ENCODE assay signal across 8 cellular contexts in the genomic region with DNA sequence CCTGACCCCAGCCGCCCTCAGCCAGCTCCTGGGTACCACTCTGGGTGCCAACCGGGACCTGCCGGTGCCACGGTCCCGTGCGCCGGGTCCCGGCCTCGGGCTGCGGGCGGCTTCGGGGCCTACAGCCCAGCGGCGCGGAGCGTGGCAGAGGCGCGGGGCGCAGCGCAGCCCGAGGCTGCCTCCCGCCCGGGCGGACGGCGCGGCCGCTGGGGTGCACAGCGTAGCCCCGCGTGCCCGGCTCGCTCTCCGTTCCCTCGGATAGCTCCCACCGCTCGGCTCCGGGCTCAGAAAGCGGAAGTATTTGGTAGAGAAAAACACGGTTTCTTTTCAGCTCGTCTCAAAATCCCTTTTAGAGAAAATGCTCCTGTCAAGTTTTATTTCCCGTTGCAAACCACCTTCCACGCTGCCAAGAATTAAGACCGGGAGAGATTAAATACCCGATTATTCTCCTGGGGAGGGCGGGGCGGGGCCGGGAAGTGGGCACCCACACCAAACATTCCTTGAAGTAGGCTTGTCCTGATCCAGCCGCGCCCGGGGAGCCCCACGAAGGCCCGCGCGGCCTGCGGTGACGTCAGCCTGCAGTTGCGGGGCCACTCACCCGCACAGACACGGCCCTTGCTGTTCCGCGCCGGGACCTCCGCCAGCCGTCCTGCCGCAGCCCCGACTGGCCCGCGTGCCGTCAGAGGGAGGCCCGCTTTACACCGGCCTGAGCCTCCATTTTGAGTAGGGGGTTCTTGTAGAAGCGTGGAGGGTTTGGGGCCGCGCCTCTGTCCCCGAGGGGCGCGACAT. TPM values are rescaled to one million over a fixed set of nuclear protein-coding genes. Genes with fewer than 3 reads are reported as not detected.
DNase-seq lines count a peak whose midpoint lies in the region; ATAC-seq, FAIRE-seq and TF ChIP-seq lines count a peak whose summit lies in the region.

No MANE protein-coding gene starts in this region.

- no peaks in the 10 kb centered on the region for H3K9me3 Mint-ChIP-seq in activated CD4-positive, alpha-beta memory T cell treated with anti-CD3 and anti-CD28 coated beads for 36 hours
- no peaks in the 10 kb centered on the region for H3K9me3 Mint-ChIP-seq in activated CD4-positive, alpha-beta memory T cell treated with anti-CD3 and anti-CD28 coated beads, Interleukin-2, amount 10 ng/mL, durations not matched to agents 7 days and 5 days
- H3K9me3 Mint-ChIP-seq in type B pancreatic cell = no peaks in the 10 kb centered on the region

- TF ChIP-seq POLR2A in GM12878 (IDR thresholded peaks at IDR 0.05; ENCODE audit: low read depth, low read length) = no peak

- DNase-seq in activated CD4-positive, alpha-beta memory T cell treated with anti-CD3 and anti-CD28 coated beads for 36 hours = peak; percentile 12
- DNase-seq in activated CD4-positive, alpha-beta memory T cell treated with anti-CD3 and anti-CD28 coated beads, Interleukin-2, amount 10 ng/mL, durations not matched to agents 7 days and 5 days = no peak
- DNase-seq in GM12878 (ENCODE audit: low read depth, low spot score) (no peak), mesenteric fat pad (ENCODE audit: low spot score) (peak; percentile 89), type B pancreatic cell (ENCODE audit: extremely low spot score, unreplicated experiment) (peak; percentile 70)

- TF ChIP-seq CTCF in GM12878 (IDR thresholded peaks at IDR 0.05 in 2 of 3, conservative IDR thresholded peaks at IDR 0.05 in 1 of 3; ENCODE audit: control insufficient read depth in 2 of 3, extremely low read depth in 1 of 3, insufficient read depth in 1 of 3, low read depth in 3 of 3, low read length in 3 of 3) = no peak
- TF ChIP-seq CTCF in type B pancreatic cell (conservative IDR thresholded peaks at IDR 0.05) = no peak

- WGBS in GM12878 (ENCODE audit: insufficient coverage, insufficient replicate concordance, low lambda C conversion rate, missing lambda C conversion rate) = 29% methylated on average over 60 of the region's 78 CpGs

- intact Hi-C loops in activated CD4-positive, alpha-beta memory T cell treated with anti-CD3 and anti-CD28 coated beads for 36 hours (cut with micrococcal nuclease) = no loop called here
- intact Hi-C loops in GM12878 (cut with micrococcal nuclease; ENCODE audit: unreplicated experiment) = no loop called here

- peaks cover 27 to 38% of the 10 kb centered on the region in 2 experiments for H3K27me3 ChIP-seq in GM12878 (replicated peaks in 1 of 2; ENCODE audit: control insufficient read depth in 2 of 2, insufficient read depth in 2 of 2, low read length in 1 of 2)

- TF ChIP-seq RAD21 in GM12878 (IDR thresholded peaks at IDR 0.05; ENCODE audit: insufficient read depth, low read depth, low read length) = no peak

- no peak overlapping the region for H2AFZ ChIP-seq in GM12878 (ENCODE audit: control insufficient read depth, low read depth, low read length)

- CTCF ChIA-PET in activated CD4-positive, alpha-beta memory T cell treated with anti-CD3 and anti-CD28 coated beads for 36 hours (lab: Charles Lee) = interaction anchor here (0.7 to 4.1 kb wide), 6 partner anchors 8 to 728 kb away, joined by 3 to 45 read pairs (median 4); partner anchors contain the start of gene HOXA11
- CTCF ChIA-PET in activated CD4-positive, alpha-beta memory T cell treated with anti-CD3 and anti-CD28 coated beads, Interleukin-2, amount 10 ng/mL, durations not matched to agents 7 days and 5 days (lab: Charles Lee) = no interaction called here
- CTCF ChIA-PET in GM12878 (lab: Yijun Ruan, JAX) = interaction anchor here (0.9 to 1.5 kb wide), 2 partner anchors 384 to 869 kb away, joined by 3 read pairs; no protein-coding TSS in a partner anchor

- POLR2A ChIA-PET in activated CD4-positive, alpha-beta memory T cell treated with anti-CD3 and anti-CD28 coated beads for 36 hours (lab: Charles Lee) = no interaction called here
- POLR2A ChIA-PET in activated CD4-positive, alpha-beta memory T cell treated with anti-CD3 and anti-CD28 coated beads, Interleukin-2, amount 10 ng/mL, durations not matched to agents 7 days and 5 days (lab: Charles Lee) = no interaction called here
- POLR2A ChIA-PET in GM12878 (lab: Charles Lee) = no interaction called here

- ATAC-seq in GM12878 (no peak), GM21423 (IDR thresholded peaks at IDR 0.05; ENCODE audit: unreplicated experiment) (no peak), HG03175 (IDR thresholded peaks at IDR 0.05; ENCODE audit: unreplicated experiment) (no peak), GM18520 (IDR thresholded peaks at IDR 0.05; ENCODE audit: unreplicated experiment) (no peak)

- TF ChIP-seq EP300 in GM12878 (IDR thresholded peaks at IDR 0.05; ENCODE audit: borderline replicate concordance in 1 of 2, control insufficient read depth in 1 of 2, low read depth in 2 of 2, low read length in 2 of 2) = no peak

- H4K20me1 ChIP-seq in GM12878 (ENCODE audit: control insufficient read depth, insufficient read depth) = 0 out of 2 replicates have a peak, but pooled peaks cover 3% of the 10 kb centered on the region

- H3K27ac Mint-ChIP-seq in activated CD4-positive, alpha-beta memory T cell treated with anti-CD3 and anti-CD28 coated beads for 36 hours = no peak overlapping the region
- no peak overlapping the region for H3K27ac Mint-ChIP-seq in activated CD4-positive, alpha-beta memory T cell treated with anti-CD3 and anti-CD28 coated beads, Interleukin-2, amount 10 ng/mL, durations not matched to agents 7 days and 5 days
- no peak overlapping the region for H3K27ac Mint-ChIP-seq in type B pancreatic cell

- H3K4me3 Mint-ChIP-seq in activated CD4-positive, alpha-beta memory T cell treated with anti-CD3 and anti-CD28 coated beads for 36 hours = peak overlapping the region; percentile 49
- H3K4me3 Mint-ChIP-seq in activated CD4-positive, alpha-beta memory T cell treated with anti-CD3 and anti-CD28 coated beads, Interleukin-2, amount 10 ng/mL, durations not matched to agents 7 days and 5 days = no peak overlapping the region
- peak overlapping the region; percentile 66 for H3K4me3 Mint-ChIP-seq in type B pancreatic cell

- no peaks in the 10 kb centered on the region for H3K79me2 ChIP-seq in GM12878 (ENCODE audit: control insufficient read depth, insufficient read depth, low read length)

- H3K27me3 Mint-ChIP-seq in activated CD4-positive, alpha-beta memory T cell treated with anti-CD3 and anti-CD28 coated beads for 36 hours = peaks cover 77% of the 10 kb centered on the region
- peaks cover 89% of the 10 kb centered on the region for H3K27me3 Mint-ChIP-seq in activated CD4-positive, alpha-beta memory T cell treated with anti-CD3 and anti-CD28 coated beads, Interleukin-2, amount 10 ng/mL, durations not matched to agents 7 days and 5 days
- peaks cover 98% of the 10 kb centered on the region for H3K27me3 Mint-ChIP-seq in type B pancreatic cell

- no peaks in the 10 kb centered on the region for H3K36me3 ChIP-seq in GM12878 (ENCODE audit: control insufficient read depth in 2 of 2, insufficient read depth in 2 of 2, low read length in 1 of 2)

- RAD21 ChIA-PET in GM12878 (lab: Charles Lee; ENCODE audit: unreplicated experiment) = no interaction called here

- H3K4me1 ChIP-seq in GM12878 (ENCODE audit: control insufficient read depth, insufficient read depth, low read length) = no peaks in the 10 kb centered on the region

- no peaks in the 10 kb centered on the region; the same call in 2 of the 3 replicates for H3K9me3 ChIP-seq in GM12878 (replicated peaks; ENCODE audit: control insufficient read depth, insufficient read depth, low read length)

- H3K9ac ChIP-seq in GM12878 (ENCODE audit: control insufficient read depth, insufficient read depth, low read length) = no peak overlapping the region

- BruUV-seq in GM12878 (replicated peaks; lab: Mats Ljungman, UMichigan) = no TSS peak

- FAIRE-seq in GM12878 (lab: Jason Lieb, UNC) = no peak

- in situ Hi-C loops in GM12878 (cut with MboI) = no loop called here

- SMC1A ChIA-PET in GM12878 (lab: Charles Lee; ENCODE audit: uncharacterized antibody, unreplicated experiment) = no interaction called here

- no peaks in the 10 kb centered on the region for H3K36me3 Mint-ChIP-seq in activated CD4-positive, alpha-beta memory T cell treated with anti-CD3 and anti-CD28 coated beads for 36 hours
- H3K36me3 Mint-ChIP-seq in activated CD4-positive, alpha-beta memory T cell treated with anti-CD3 and anti-CD28 coated beads, Interleukin-2, amount 10 ng/mL, durations not matched to agents 7 days and 5 days (ENCODE audit: low read depth) = no peaks in the 10 kb centered on the region
- H3K36me3 Mint-ChIP-seq in type B pancreatic cell = no peaks in the 10 kb centered on the region

- H3K4me3 ChIP-seq in GM12878 = no peak overlapping the region

- 0 out of 2 replicates have a peak overlapping the region, but pooled peaks have one; percentile 9 for H3K4me2 ChIP-seq in GM12878 (ENCODE audit: control insufficient read depth, insufficient read depth)

- H3K27ac ChIP-seq in GM12878 (ENCODE audit: control insufficient read depth, insufficient read depth) = no peak overlapping the region

- peaks cover 31% of the 10 kb centered on the region for H3K4me1 Mint-ChIP-seq in activated CD4-positive, alpha-beta memory T cell treated with anti-CD3 and anti-CD28 coated beads for 36 hours (ENCODE audit: low read depth)
- peaks cover 25% of the 10 kb centered on the region for H3K4me1 Mint-ChIP-seq in activated CD4-positive, alpha-beta memory T cell treated with anti-CD3 and anti-CD28 coated beads, Interleukin-2, amount 10 ng/mL, durations not matched to agents 7 days and 5 days
- peaks cover 7% of the 10 kb centered on the region for H3K4me1 Mint-ChIP-seq in type B pancreatic cell (ENCODE audit: unreplicated experiment)

RNA-seq across cellular contexts. Expression of gene HOXA13, which starts 7.2 kb away (rescaled TPM):
- total RNA-seq in activated CD4-positive, alpha-beta memory T cell treated with anti-CD3 and anti-CD28 coated beads for 36 hours = not detected
- total RNA-seq in activated CD4-positive, alpha-beta memory T cell treated with anti-CD3 and anti-CD28 coated beads, Interleukin-2, amount 10 ng/mL, durations not matched to agents 7 days and 5 days = not detected
- total RNA-seq in GM12878 (2013; cell fraction: nucleolus; rRNA removed) = not detected in 2 replicates
- total RNA-seq in GM12878 (2014; rRNA removed) (not detected in 2 replicates), GM12878 (2014; rRNA removed; fragmentation: Illumina TruSeq; extraction: Trizol) (not detected in 2 replicates), GM12878 (2021) (not detected in 2 replicates), mesenteric fat pad (1.9 TPM), type B pancreatic cell (ENCODE audit: low replicate concordance) (0.75 and 1.5 TPM in 2 replicates)
- polyA plus RNA-seq in GM12878 (2011; ENCODE audit: low read depth) = not detected
- polyA plus RNA-seq in GM12878 (2011; rRNA removed) (not detected in 2 replicates), GM12878 (2014; fragmentation: Illumina TruSeq; extraction: Trizol) (not detected in 2 replicates), GM12878 (2014; fragmentation: Nextera tagmentation; extraction: Ambion mirVana) (not detected), GM12878 (2014; rRNA removed) (not detected in 2 replicates), GM12878 (2016; fragmentation: Nextera tagmentation; extraction: Ambion mirVana) (not detected)
- polyA plus RNA-seq in GM12878 (2011; cell fraction: cytosol; rRNA removed) = not detected in 2 replicates
- not detected in 2 replicates for polyA plus RNA-seq in GM12878 (2011; cell fraction: nucleus; rRNA removed)
- polyA plus RNA-seq in GM12878 (2012) = not detected in 2 replicates
- not detected in 2 replicates for polyA minus RNA-seq in GM12878 (2011; rRNA and poly(A)+ RNA removed)
- not detected in 2 replicates for polyA minus RNA-seq in GM12878 (2011; cell fraction: cytosol; rRNA and poly(A)+ RNA removed)
- not detected in 2 replicates for polyA minus RNA-seq in GM12878 (2011; cell fraction: nucleus; rRNA and poly(A)+ RNA removed)

RNA-seq across cellular contexts. Expression of gene HOXA11, which starts 7.7 kb away (rescaled TPM):
- not detected for total RNA-seq in activated CD4-positive, alpha-beta memory T cell treated with anti-CD3 and anti-CD28 coated beads for 36 hours
- not detected for total RNA-seq in activated CD4-positive, alpha-beta memory T cell treated with anti-CD3 and anti-CD28 coated beads, Interleukin-2, amount 10 ng/mL, durations not matched to agents 7 days and 5 days
- not detected in 2 replicates for total RNA-seq in GM12878 (2013; cell fraction: nucleolus; rRNA removed)
- total RNA-seq in GM12878 (2014; rRNA removed) (not detected in 2 replicates), GM12878 (2014; rRNA removed; fragmentation: Illumina TruSeq; extraction: Trizol) (not detected in 2 replicates), GM12878 (2021) (not detected in 2 replicates), mesenteric fat pad (6.1 TPM), type B pancreatic cell (ENCODE audit: low replicate concordance) (1.2 TPM in 1 of 2 replicates, not detected in the other)
- polyA plus RNA-seq in GM12878 (2011; ENCODE audit: low read depth) = not detected
- polyA plus RNA-seq in GM12878 (2011; rRNA removed) (not detected in 2 replicates), GM12878 (2014; fragmentation: Illumina TruSeq; extraction: Trizol) (not detected in 2 replicates), GM12878 (2014; fragmentation: Nextera tagmentation; extraction: Ambion mirVana) (not detected), GM12878 (2014; rRNA removed) (not detected in 2 replicates), GM12878 (2016; fragmentation: Nextera tagmentation; extraction: Ambion mirVana) (not detected)
- 0.03 TPM in 1 of 2 replicates, not detected in the other for polyA plus RNA-seq in GM12878 (2011; cell fraction: cytosol; rRNA removed)
- not detected in 2 replicates for polyA plus RNA-seq in GM12878 (2011; cell fraction: nucleus; rRNA removed)
- polyA plus RNA-seq in GM12878 (2012) = not detected in 2 replicates
- polyA minus RNA-seq in GM12878 (2011; rRNA and poly(A)+ RNA removed) = not detected in 2 replicates
- not detected in 2 replicates for polyA minus RNA-seq in GM12878 (2011; cell fraction: cytosol; rRNA and poly(A)+ RNA removed)
- not detected in 2 replicates for polyA minus RNA-seq in GM12878 (2011; cell fraction: nucleus; rRNA and poly(A)+ RNA removed)

RNA-seq across cellular contexts. Expression of gene HOXA10, which starts 18.6 kb away (rescaled TPM):
- not detected for total RNA-seq in activated CD4-positive, alpha-beta memory T cell treated with anti-CD3 and anti-CD28 coated beads for 36 hours
- not detected for total RNA-seq in activated CD4-positive, alpha-beta memory T cell treated with anti-CD3 and anti-CD28 coated beads, Interleukin-2, amount 10 ng/mL, durations not matched to agents 7 days and 5 days
- total RNA-seq in GM12878 (2013; cell fraction: nucleolus; rRNA removed) = not detected in 2 replicates
- total RNA-seq in GM12878 (2014; rRNA removed) (not detected in 2 replicates), GM12878 (2014; rRNA removed; fragmentation: Illumina TruSeq; extraction: Trizol) (not detected in 2 replicates), GM12878 (2021) (not detected in 2 replicates), mesenteric fat pad (19.7 TPM), type B pancreatic cell (ENCODE audit: low replicate concordance) (0.29 and 4.9 TPM in 2 replicates)
- not detected for polyA plus RNA-seq in GM12878 (2011; ENCODE audit: low read depth)
- polyA plus RNA-seq in GM12878 (2011; rRNA removed) (not detected in 2 replicates), GM12878 (2014; fragmentation: Illumina TruSeq; extraction: Trizol) (not detected in 2 replicates), GM12878 (2014; fragmentation: Nextera tagmentation; extraction: Ambion mirVana) (not detected), GM12878 (2014; rRNA removed) (not detected in 2 replicates), GM12878 (2016; fragmentation: Nextera tagmentation; extraction: Ambion mirVana) (not detected)
- polyA plus RNA-seq in GM12878 (2011; cell fraction: cytosol; rRNA removed) = not detected in 2 replicates
- polyA plus RNA-seq in GM12878 (2011; cell fraction: nucleus; rRNA removed) = not detected in 2 replicates
- not detected in 2 replicates for polyA plus RNA-seq in GM12878 (2012)
- not detected in 2 replicates for polyA minus RNA-seq in GM12878 (2011; rRNA and poly(A)+ RNA removed)
- not detected in 2 replicates for polyA minus RNA-seq in GM12878 (2011; cell fraction: cytosol; rRNA and poly(A)+ RNA removed)
- not detected in 2 replicates for polyA minus RNA-seq in GM12878 (2011; cell fraction: nucleus; rRNA and poly(A)+ RNA removed)

RNA-seq across cellular contexts. Expression of gene HOXA9, which starts 27.4 kb away (rescaled TPM):
- under 1 TPM in 1 of 2 experiments, not detected in 1; 0.19 TPM for total RNA-seq in activated CD4-positive, alpha-beta memory T cell treated with anti-CD3 and anti-CD28 coated beads for 36 hours
- not detected for total RNA-seq in activated CD4-positive, alpha-beta memory T cell treated with anti-CD3 and anti-CD28 coated beads, Interleukin-2, amount 10 ng/mL, durations not matched to agents 7 days and 5 days
- not detected in 2 replicates for total RNA-seq in GM12878 (2013; cell fraction: nucleolus; rRNA removed)
- total RNA-seq in GM12878 (2014; rRNA removed) (not detected in 2 replicates), GM12878 (2014; rRNA removed; fragmentation: Illumina TruSeq; extraction: Trizol) (not detected in 2 replicates), GM12878 (2021) (not detected in 2 replicates), mesenteric fat pad (10.4 TPM), type B pancreatic cell (ENCODE audit: low replicate concordance) (0.67 and 4.1 TPM in 2 replicates)
- polyA plus RNA-seq in GM12878 (2011; ENCODE audit: low read depth) = not detected
- polyA plus RNA-seq in GM12878 (2011; rRNA removed) (not detected in 2 replicates), GM12878 (2014; fragmentation: Illumina TruSeq; extraction: Trizol) (not detected in 2 replicates), GM12878 (2014; fragmentation: Nextera tagmentation; extraction: Ambion mirVana) (not detected), GM12878 (2014; rRNA removed) (not detected in 2 replicates), GM12878 (2016; fragmentation: Nextera tagmentation; extraction: Ambion mirVana) (not detected)
- not detected in 2 replicates for polyA plus RNA-seq in GM12878 (2011; cell fraction: cytosol; rRNA removed)
- polyA plus RNA-seq in GM12878 (2011; cell fraction: nucleus; rRNA removed) = not detected in 2 replicates
- not detected in 2 replicates for polyA plus RNA-seq in GM12878 (2012)
- polyA minus RNA-seq in GM12878 (2011; rRNA and poly(A)+ RNA removed) = not detected in 2 replicates
- not detected in 2 replicates for polyA minus RNA-seq in GM12878 (2011; cell fraction: cytosol; rRNA and poly(A)+ RNA removed)
- not detected in 2 replicates for polyA minus RNA-seq in GM12878 (2011; cell fraction: nucleus; rRNA and poly(A)+ RNA removed)

RNA-seq across cellular contexts. Expression of gene HOXA7, which starts 36.3 kb away (rescaled TPM):
- not detected for total RNA-seq in activated CD4-positive, alpha-beta memory T cell treated with anti-CD3 and anti-CD28 coated beads for 36 hours
- total RNA-seq in activated CD4-positive, alpha-beta memory T cell treated with anti-CD3 and anti-CD28 coated beads, Interleukin-2, amount 10 ng/mL, durations not matched to agents 7 days and 5 days = not detected
- not detected in 2 replicates for total RNA-seq in GM12878 (2013; cell fraction: nucleolus; rRNA removed)
- total RNA-seq in GM12878 (2014; rRNA removed) (not detected in 2 replicates), GM12878 (2014; rRNA removed; fragmentation: Illumina TruSeq; extraction: Trizol) (not detected in 2 replicates), GM12878 (2021) (not detected in 2 replicates), mesenteric fat pad (7.5 TPM), type B pancreatic cell (ENCODE audit: low replicate concordance) (3.2 and 6.2 TPM in 2 replicates)
- not detected for polyA plus RNA-seq in GM12878 (2011; ENCODE audit: low read depth)
- polyA plus RNA-seq in GM12878 (2011; rRNA removed) (not detected in 2 replicates), GM12878 (2014; fragmentation: Illumina TruSeq; extraction: Trizol) (not detected in 2 replicates), GM12878 (2014; fragmentation: Nextera tagmentation; extraction: Ambion mirVana) (not detected), GM12878 (2014; rRNA removed) (not detected in 2 replicates), GM12878 (2016; fragmentation: Nextera tagmentation; extraction: Ambion mirVana) (not detected)
- polyA plus RNA-seq in GM12878 (2011; cell fraction: cytosol; rRNA removed) = not detected in 2 replicates
- not detected in 2 replicates for polyA plus RNA-seq in GM12878 (2011; cell fraction: nucleus; rRNA removed)
- not detected in 2 replicates for polyA plus RNA-seq in GM12878 (2012)
- not detected in 2 replicates for polyA minus RNA-seq in GM12878 (2011; rRNA and poly(A)+ RNA removed)
- not detected in 2 replicates for polyA minus RNA-seq in GM12878 (2011; cell fraction: cytosol; rRNA and poly(A)+ RNA removed)
- not detected in 2 replicates for polyA minus RNA-seq in GM12878 (2011; cell fraction: nucleus; rRNA and poly(A)+ RNA removed)

Comparison
In these comparisons a context has a peak if more than half of its experiments do, and no peak if none do; other contexts are left out.
1. DNase-seq: peak in activated CD4-positive, alpha-beta memory T cell treated with anti-CD3 and anti-CD28 coated beads for 36 hours (single experiment), mesenteric fat pad (single experiment) and type B pancreatic cell (single experiment); none in activated CD4-positive, alpha-beta memory T cell treated with anti-CD3 and anti-CD28 coated beads, Interleukin-2, amount 10 ng/mL, durations not matched to agents 7 days and 5 days (single experiment) and GM12878 (single experiment).